Comparison of ENCODE assay signal across 22 cellular contexts in the genomic region with DNA sequence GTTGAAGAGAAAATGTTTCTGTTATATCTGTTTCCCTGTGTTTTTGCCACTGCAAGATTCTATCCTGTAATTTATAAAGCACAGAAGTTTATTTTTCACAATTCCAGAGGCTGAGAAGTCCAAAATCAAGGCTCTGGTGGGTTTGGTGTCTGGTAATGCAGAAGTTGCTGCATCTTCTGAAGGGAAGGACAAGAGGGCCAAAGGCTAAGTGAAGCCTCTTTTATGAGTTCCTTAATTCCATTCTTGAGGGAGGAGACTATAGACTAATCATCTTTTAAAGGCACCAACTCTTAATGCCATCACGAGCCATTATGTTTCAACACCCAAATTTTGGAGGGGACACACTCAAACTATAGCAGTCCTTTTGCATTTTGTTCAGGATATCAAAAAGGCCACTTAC.
"Had no signal": no experiment of that assay in that cellular context is flagged by ENCODE, and none has a peak within 500 bp of the region (broad histone marks: within the 10 kb centered on the region; RNA-seq: fewer than 3 reads in every experiment).

No MANE protein-coding gene starts in this region.

- H3K36me3 ChIP-seq: prostate gland, spleen, thyroid gland, WERI-Rb-1 had no signal

- H3K9me3 ChIP-seq: prostate gland, thyroid gland had no signal

- H3K27ac ChIP-seq: hepatocyte, prostate gland, spleen, thyroid gland, WERI-Rb-1 had no signal

- ATAC-seq: activated CD8-positive, alpha-beta T cell treated with anti-CD3 and anti-CD28 coated beads, Interleukin-2, amount 10 ng/mL, durations not matched to agents 7 days and 5 days; activated naive CD4-positive, alpha-beta T cell treated with anti-CD3 and anti-CD28 coated beads, Interleukin-2, amount 50 U/mL, for 72 hours; left lobe of liver; naive thymus-derived CD8-positive, alpha-beta T cell; stimulated activated naive CD8-positive, alpha-beta T cell treated with anti-CD3 and anti-CD28 coated beads, Interleukin-15, Interleukin-2, amounts not matched to agents 100 U/mL and 50 U/mL, for 24 hours had no signal

- DNase-seq: activated CD4-positive, alpha-beta T cell treated with anti-CD3 and anti-CD28 coated beads, Interleukin-2, amount 10 ng/mL, durations not matched to agents 7 days and 5 days; activated CD4-positive, CD25-positive, alpha-beta regulatory T cell treated with anti-CD3 and anti-CD28 coated beads, Interleukin-2, amount 50 U/mL, for 72 hours; activated CD8-positive, alpha-beta T cell treated with anti-CD3 and anti-CD28 coated beads, Interleukin-2, amount 10 ng/mL, durations not matched to agents 7 days and 5 days; activated gamma-delta T cell treated with Interleukin-2 at 50 U/mL for 16 hours; aorta; caudate nucleus; dermis blood vessel endothelial cell; effector CD8-positive, alpha-beta T cell; foreskin melanocyte; immature natural killer cell; naive thymus-derived CD8-positive, alpha-beta T cell; spleen; stimulated activated CD4-positive, alpha-beta T cell treated with anti-CD3 and anti-CD28 coated beads, Interleukin-4, amount 100 ng/mL, for 24 hours; stimulated activated naive CD8-positive, alpha-beta T cell treated with anti-CD3 and anti-CD28 coated beads, Interleukin-15, Interleukin-2, amounts not matched to agents 100 U/mL and 50 U/mL, for 24 hours; substantia nigra; thyroid gland; WERI-Rb-1 had no signal

- H3K4me1 ChIP-seq: prostate gland had no signal

- H3K4me3 ChIP-seq: hepatocyte, lung, prostate gland, spleen, thyroid gland had no signal

- H3K27me3 ChIP-seq: hepatocyte, spleen, thyroid gland had no signal
